ENCODE assay signal across 24 cellular contexts in the genomic region with DNA sequence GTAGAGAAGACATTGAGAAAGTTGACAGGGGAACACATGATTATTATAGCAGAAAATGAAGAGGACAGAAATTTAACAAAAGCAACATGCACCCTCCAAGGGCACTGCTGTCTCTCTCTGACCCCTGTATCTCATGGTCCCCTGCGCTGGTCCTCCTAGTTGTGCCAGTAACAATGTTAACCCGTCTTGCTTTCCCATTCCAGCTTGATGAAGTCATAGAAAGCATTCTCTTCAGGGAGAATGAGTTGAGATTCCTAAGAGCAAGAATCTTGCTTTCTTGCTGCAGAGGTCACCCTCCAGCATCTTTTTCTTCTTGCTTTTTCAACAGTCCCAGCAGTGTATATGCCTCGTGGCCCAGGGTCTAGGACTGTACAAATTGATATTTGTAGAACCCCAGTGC.
"Had no signal": no experiment of that assay in that cellular context is flagged by ENCODE, and none has a peak within 500 bp of the region (broad histone marks: within the 10 kb centered on the region; RNA-seq: fewer than 3 reads in every experiment).

No MANE protein-coding gene starts in this region.

- H3K27ac Mint-ChIP-seq: activated CD4-positive, alpha-beta memory T cell treated with anti-CD3 and anti-CD28 coated beads, Interleukin-2, amount 10 ng/mL, durations not matched to agents 7 days and 5 days; activated CD4-positive, alpha-beta T cell treated with anti-CD3 and anti-CD28 coated beads, Interleukin-2, amount 10 ng/mL, durations not matched to agents 24 days and 14 days; activated T-cell treated with anti-CD3 and anti-CD28 coated beads, Interleukin-2, amount 50 U/mL, for 24 hours; natural killer cell; neural progenitor cell; stimulated activated naive B cell treated with anti-CD40 and anti-IgM and Interleukin-4, amounts not matched to agents 10 μg/mL and 1 μg/mL and 100 μg/mL, for 72 hours; T-helper 17 cell had no signal

- H3K9me3 Mint-ChIP-seq: activated CD4-positive, alpha-beta memory T cell treated with anti-CD3 and anti-CD28 coated beads, Interleukin-2, amount 10 ng/mL, durations not matched to agents 7 days and 5 days; activated CD4-positive, alpha-beta T cell treated with anti-CD3 and anti-CD28 coated beads, Interleukin-2, amount 10 ng/mL, durations not matched to agents 24 days and 14 days; natural killer cell; neural progenitor cell had no signal

- H3K4me3 ChIP-seq: neural progenitor cell, stomach, thyroid gland, upper lobe of left lung had no signal

- H3K4me3 Mint-ChIP-seq: activated CD4-positive, alpha-beta memory T cell treated with anti-CD3 and anti-CD28 coated beads, Interleukin-2, amount 10 ng/mL, durations not matched to agents 7 days and 5 days; activated CD4-positive, alpha-beta T cell treated with anti-CD3 and anti-CD28 coated beads, Interleukin-2, amount 10 ng/mL, durations not matched to agents 24 days and 14 days; activated T-cell treated with anti-CD3 and anti-CD28 coated beads, Interleukin-2, amount 50 U/mL, for 24 hours; natural killer cell; neural progenitor cell; stimulated activated naive B cell treated with anti-CD40 and anti-IgM and Interleukin-4, amounts not matched to agents 10 μg/mL and 1 μg/mL and 100 μg/mL, for 72 hours; T-helper 17 cell had no signal

- H3K27ac ChIP-seq: neural progenitor cell, stomach, thyroid gland, upper lobe of left lung, WERI-Rb-1 had no signal

- H3K9ac ChIP-seq: neural progenitor cell had no signal

- H3K4me2 ChIP-seq: neural progenitor cell had no signal

- ATAC-seq: activated CD4-positive, CD25-positive, alpha-beta regulatory T cell treated with anti-CD3 and anti-CD28 coated beads, Interleukin-2, amount 50 U/mL, for 24 hours; natural killer cell; right cardiac atrium; stimulated activated naive B cell treated with anti-CD40 and anti-IgM and Interleukin-4, amounts not matched to agents 10 μg/mL and 1 μg/mL and 100 μg/mL, for 72 hours; T-helper 17 cell had no signal

- H3K9me3 ChIP-seq: stomach, thyroid gland, upper lobe of left lung had no signal

- DNase-seq: activated CD4-positive, alpha-beta memory T cell treated with anti-CD3 and anti-CD28 coated beads, Interleukin-2, amount 10 ng/mL, durations not matched to agents 7 days and 5 days; activated CD4-positive, alpha-beta T cell treated with anti-CD3 and anti-CD28 coated beads, Interleukin-2, amount 10 ng/mL, durations not matched to agents 24 days and 14 days; activated CD8-positive, alpha-beta memory T cell treated with anti-CD3 and anti-CD28 coated beads, Interleukin-2, amount 50 U/mL, for 48 hours; activated gamma-delta T cell treated with Interleukin-2 at 50 U/mL for 16 hours; activated naive CD4-positive, alpha-beta T cell treated with anti-CD3 and anti-CD28 coated beads, Interleukin-2, amount 50 U/mL, for 16 hours; activated T-cell treated with anti-CD3 and anti-CD28 coated beads, Interleukin-2, amount 50 U/mL, for 24 hours; head of caudate nucleus; hypothalamus; left colon; mammary epithelial cell; natural killer cell; occipital lobe; right cardiac atrium; stimulated activated CD4-positive, alpha-beta T cell treated with anti-CD3 and anti-CD28 coated beads, Interleukin-15, amount 100 ng/mL, for 24 hours; stimulated activated CD4-positive, alpha-beta T cell treated with anti-CD3 and anti-CD28 coated beads, Interleukin-2, amount 100 ng/mL, for 24 hours; stimulated activated naive B cell treated with anti-CD40 and anti-IgM and Interleukin-4, amounts not matched to agents 10 μg/mL and 1 μg/mL and 100 μg/mL, for 72 hours; stomach; T-helper 17 cell; T1000; thyroid gland; upper lobe of left lung; WERI-Rb-1 had no signal

- H3K4me1 Mint-ChIP-seq: activated CD4-positive, alpha-beta memory T cell treated with anti-CD3 and anti-CD28 coated beads, Interleukin-2, amount 10 ng/mL, durations not matched to agents 7 days and 5 days; activated CD4-positive, alpha-beta T cell treated with anti-CD3 and anti-CD28 coated beads, Interleukin-2, amount 10 ng/mL, durations not matched to agents 24 days and 14 days; natural killer cell; stimulated activated naive B cell treated with anti-CD40 and anti-IgM and Interleukin-4, amounts not matched to agents 10 μg/mL and 1 μg/mL and 100 μg/mL, for 72 hours; T-helper 17 cell had no signal

- H3K4me1 ChIP-seq: neural progenitor cell, thyroid gland, upper lobe of left lung had no signal

- H3K36me3 ChIP-seq: neural progenitor cell, stomach, thyroid gland, upper lobe of left lung, WERI-Rb-1 had no signal

- H3K36me3 Mint-ChIP-seq: natural killer cell; neural progenitor cell; stimulated activated naive B cell treated with anti-CD40 and anti-IgM and Interleukin-4, amounts not matched to agents 10 μg/mL and 1 μg/mL and 100 μg/mL, for 72 hours had no signal

- H3K27me3 ChIP-seq: neural progenitor cell, stomach, thyroid gland, upper lobe of left lung had no signal

- H3K27me3 Mint-ChIP-seq: activated CD4-positive, alpha-beta memory T cell treated with anti-CD3 and anti-CD28 coated beads, Interleukin-2, amount 10 ng/mL, durations not matched to agents 7 days and 5 days; activated CD4-positive, alpha-beta T cell treated with anti-CD3 and anti-CD28 coated beads, Interleukin-2, amount 10 ng/mL, durations not matched to agents 24 days and 14 days; activated T-cell treated with anti-CD3 and anti-CD28 coated beads, Interleukin-2, amount 50 U/mL, for 24 hours; stimulated activated naive B cell treated with anti-CD40 and anti-IgM and Interleukin-4, amounts not matched to agents 10 μg/mL and 1 μg/mL and 100 μg/mL, for 72 hours; T-helper 17 cell had no signal
